In genomic region chr13:98174995-98175394, GRCh38 we compare ENCODE assay signal across 20 cellular contexts. TPM values are rescaled to one million over a fixed set of nuclear protein-coding genes. Genes with fewer than 3 reads are reported as not detected.
DNase-seq lines count a peak whose midpoint lies in the region; ATAC-seq, FAIRE-seq and TF ChIP-seq lines count a peak whose summit lies in the region.
"Had no signal": no experiment of that assay in that cellular context is flagged by ENCODE, and none has a peak within 500 bp of the region (broad histone marks: within the 10 kb centered on the region; RNA-seq: fewer than 3 reads in every experiment).

No MANE protein-coding gene starts in this region.

- peaks cover 51% of the 10 kb centered on the region for H3K4me1 ChIP-seq in astrocyte (ENCODE audit: insufficient read depth, low read length)

- H3K4me3 ChIP-seq in astrocyte (ENCODE audit: insufficient read depth, low read depth, low read length): no peak overlapping the region
- H3K4me3 ChIP-seq: cardiac muscle cell, Peyer's patch, upper lobe of left lung had no signal

- H3K4me2 ChIP-seq in astrocyte (ENCODE audit: low read length): peak overlapping the region; percentile 78

- peaks cover 61% of the 10 kb centered on the region for H3K4me1 Mint-ChIP-seq in astrocyte (ENCODE audit: low read depth, unreplicated experiment)
- peaks cover 4% of the 10 kb centered on the region for H3K4me1 Mint-ChIP-seq in T-helper 2 cell treated with Interferon-gamma antibody and Interleukin-4, amounts not matched to agents 5 μg/mL and 100 μg/mL, for 36 hours (ENCODE audit: low read depth)
- H3K4me1 Mint-ChIP-seq: B cell, T-helper 17 cell had no signal

- H3K27me3 Mint-ChIP-seq in astrocyte (ENCODE audit: low read depth, unreplicated experiment): no peaks in the 10 kb centered on the region
- H3K27me3 Mint-ChIP-seq in T-helper 2 cell treated with Interferon-gamma antibody and Interleukin-4, amounts not matched to agents 5 μg/mL and 100 μg/mL, for 36 hours (ENCODE audit: low read depth): no peaks in the 10 kb centered on the region

- ATAC-seq in GM18868 (IDR thresholded peaks at IDR 0.05; ENCODE audit: unreplicated experiment): peak; percentile 51
- ATAC-seq in sciatic nerve: peak; percentile 47
- ATAC-seq in GM19023 (IDR thresholded peaks at IDR 0.05; ENCODE audit: unreplicated experiment): no peak
- ATAC-seq in HG03439 (IDR thresholded peaks at IDR 0.05; ENCODE audit: unreplicated experiment): no peak
- ATAC-seq: activated CD8-positive, alpha-beta T cell treated with anti-CD3 and anti-CD28 coated beads, Interleukin-2, amount 10 ng/mL, durations not matched to agents 7 days and 5 days; T-helper 17 cell had no signal

- intact Hi-C loops in sciatic nerve (cut with DNase I): no loop called here

- H3K9ac ChIP-seq in astrocyte (ENCODE audit: low read length): peak overlapping the region; percentile 76

- peaks cover 3% of the 10 kb centered on the region for H3K9me3 Mint-ChIP-seq in astrocyte (ENCODE audit: unreplicated experiment)
- H3K9me3 Mint-ChIP-seq in T-helper 2 cell treated with Interferon-gamma antibody and Interleukin-4, amounts not matched to agents 5 μg/mL and 100 μg/mL, for 36 hours: no peaks in the 10 kb centered on the region

- no peak overlapping the region for H3K4me3 Mint-ChIP-seq in astrocyte (ENCODE audit: unreplicated experiment)
- no peak overlapping the region for H3K4me3 Mint-ChIP-seq in T-helper 2 cell treated with Interferon-gamma antibody and Interleukin-4, amounts not matched to agents 5 μg/mL and 100 μg/mL, for 36 hours
- H3K4me3 Mint-ChIP-seq: activated CD8-positive, alpha-beta T cell treated with anti-CD3 and anti-CD28 coated beads, Interleukin-2, amount 10 ng/mL, durations not matched to agents 7 days and 5 days; B cell; T-helper 17 cell had no signal

- H3K27ac ChIP-seq in astrocyte (ENCODE audit: low read depth, low read length): peak overlapping the region; percentile 92
- H3K27ac ChIP-seq: cardiac muscle cell had no signal

- TF ChIP-seq CTCF in astrocyte (IDR thresholded peaks at IDR 0.05; ENCODE audit: insufficient read depth, low read depth, low read length): no peak

- H2AFZ ChIP-seq in astrocyte (ENCODE audit: low read depth, low read length): no peak overlapping the region

- H3K79me2 ChIP-seq in astrocyte (ENCODE audit: insufficient read depth, low read length): peaks cover 67% of the 10 kb centered on the region

- no peak for FAIRE-seq in astrocyte (lab: Jason Lieb, UNC)

- no peaks in the 10 kb centered on the region for H3K27me3 ChIP-seq in astrocyte (ENCODE audit: insufficient read depth, low read length)
- H3K27me3 ChIP-seq: cardiac muscle cell, Peyer's patch, upper lobe of left lung had no signal

- H3K9me3 ChIP-seq in astrocyte (ENCODE audit: insufficient read depth, low read depth, low read length): no peaks in the 10 kb centered on the region
- H3K9me3 ChIP-seq: Peyer's patch, upper lobe of left lung had no signal

- no peaks in the 10 kb centered on the region for H3K36me3 ChIP-seq in astrocyte (ENCODE audit: insufficient read depth, low read length)
- H3K36me3 ChIP-seq: cardiac muscle cell, Peyer's patch had no signal

- H3K27ac Mint-ChIP-seq in astrocyte (ENCODE audit: unreplicated experiment): peak overlapping the region; percentile 98
- H3K27ac Mint-ChIP-seq in T-helper 2 cell treated with Interferon-gamma antibody and Interleukin-4, amounts not matched to agents 5 μg/mL and 100 μg/mL, for 36 hours: no peak overlapping the region
- H3K27ac Mint-ChIP-seq: activated CD8-positive, alpha-beta T cell treated with anti-CD3 and anti-CD28 coated beads, Interleukin-2, amount 10 ng/mL, durations not matched to agents 7 days and 5 days; B cell; T-helper 17 cell had no signal

- H3K36me3 Mint-ChIP-seq in astrocyte (ENCODE audit: low read depth, unreplicated experiment): peaks cover 9% of the 10 kb centered on the region
- no peaks in the 10 kb centered on the region for H3K36me3 Mint-ChIP-seq in T-helper 2 cell treated with Interferon-gamma antibody and Interleukin-4, amounts not matched to agents 5 μg/mL and 100 μg/mL, for 36 hours (ENCODE audit: low read depth)

- DNase-seq in astrocyte (ENCODE audit: low read depth) (peak; percentile 64), iris pigment epithelial cell (ENCODE audit: low read depth) (peak; percentile 63), sciatic nerve (ENCODE audit: low spot score) (no peak), NCI-H146 treated with DMSO at 0.1 percent for 48 hours (lab: John Stamatoyannopoulos, UW; ENCODE audit: unreplicated experiment) (no peak)
- no peak for DNase-seq in T-helper 2 cell treated with Interferon-gamma antibody and Interleukin-4, amounts not matched to agents 5 μg/mL and 100 μg/mL, for 36 hours (ENCODE audit: low spot score)
- DNase-seq: activated CD8-positive, alpha-beta T cell treated with anti-CD3 and anti-CD28 coated beads, Interleukin-2, amount 10 ng/mL, durations not matched to agents 7 days and 5 days; activated gamma-delta T cell; NCI-H1436; nucleus accumbens; Peyer's patch; stimulated activated CD4-positive, alpha-beta T cell treated with anti-CD3 and anti-CD28 coated beads, Interleukin-15, amount 100 ng/mL, for 24 hours; T-helper 17 cell; upper lobe of left lung had no signal

- H4K20me1 ChIP-seq in astrocyte (ENCODE audit: insufficient read depth, low read length): peaks cover 2% of the 10 kb centered on the region

RNA-seq across cellular contexts. Expression of gene RNF113B, which starts 2.1 kb away (rescaled TPM):
- total RNA-seq in astrocyte (not detected in 2 replicates), sciatic nerve (not detected)
- total RNA-seq: activated CD8-positive, alpha-beta T cell treated with anti-CD3 and anti-CD28 coated beads, Interleukin-2, amount 10 ng/mL, durations not matched to agents 7 days and 5 days; B cell; cardiac muscle cell; lung microvascular endothelial cell; NCI-H460; Peyer's patch; T-helper 17 cell; upper lobe of left lung had no signal

RNA-seq across cellular contexts. Expression of gene FARP1, which starts 32.1 kb away (rescaled TPM):
- 99.9 and 128 TPM in 2 replicates for total RNA-seq in astrocyte
- total RNA-seq in sciatic nerve: 35.4 TPM

Comparison
In these comparisons a context has a peak if more than half of its experiments do, and no peak if none do; other contexts are left out.
1. ATAC-seq: peak in GM18868 (single experiment) and sciatic nerve (single experiment); none in GM19023 (single experiment) and HG03439 (single experiment).
2. DNase-seq: peak in astrocyte (single experiment) and iris pigment epithelial cell (single experiment); none in sciatic nerve (single experiment), T-helper 2 cell treated with Interferon-gamma antibody and Interleukin-4, amounts not matched to agents 5 μg/mL and 100 μg/mL, for 36 hours (single experiment) and NCI-H146 treated with DMSO at 0.1 percent for 48 hours (single experiment).